Comparison of ENCODE assay signal across 17 cellular contexts in the genomic region with DNA sequence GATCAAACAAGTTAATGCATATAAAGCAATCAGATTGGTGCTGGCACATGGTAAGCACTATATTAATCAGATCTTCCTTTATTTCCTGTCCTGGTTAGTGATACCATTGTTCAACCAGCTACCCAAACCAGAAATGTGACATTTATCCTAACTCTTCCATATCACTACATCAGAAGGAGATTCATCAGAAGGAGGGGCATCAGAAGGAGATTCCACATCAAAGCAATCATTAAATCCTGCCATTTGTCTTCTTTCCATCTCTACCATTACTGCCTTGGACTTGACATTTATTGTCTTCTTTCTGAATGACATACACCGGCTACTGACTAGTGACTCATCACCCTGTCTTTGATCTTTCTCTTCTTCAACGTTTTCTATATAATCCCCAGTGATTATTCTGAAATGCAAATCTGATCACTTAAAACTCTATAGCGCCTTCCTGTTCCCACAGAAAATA.
A peak's percentile ranks its signal among the peaks of the same experiment; 100 is the strongest.
DNase-seq lines count a peak whose midpoint lies in the region; ATAC-seq and TF ChIP-seq lines count a peak whose summit lies in the region.
"Had no signal": no experiment of that assay in that cellular context is flagged by ENCODE, and none has a peak within 500 bp of the region (broad histone marks: within the 10 kb centered on the region; RNA-seq: fewer than 3 reads in every experiment).

No MANE protein-coding gene starts in this region.

- H3K79me2 ChIP-seq in smooth muscle cell (ENCODE audit: low read depth) = no peaks in the 10 kb centered on the region

- WGBS in smooth muscle cell (ENCODE audit: low lambda C conversion rate) = 5% methylated on average over 3 of the region's 3 CpGs

- H4K20me1 ChIP-seq in smooth muscle cell (ENCODE audit: low read depth) = no peaks in the 10 kb centered on the region
- H4K20me1 ChIP-seq: BLaER1 had no signal

- H3K4me3 ChIP-seq in A673 (ENCODE audit: low read depth, low read length, poor library complexity, severe bottlenecking) (no peak overlapping the region), smooth muscle cell (no peak overlapping the region)
- H3K4me3 ChIP-seq: BLaER1 had no signal

- no peak for ATAC-seq in HG03571 (IDR thresholded peaks at IDR 0.05; ENCODE audit: unreplicated experiment)

- CTCF ChIA-PET in A673 (lab: Charles Lee) = no interaction called here

- H3K27me3 ChIP-seq in A673 (replicated peaks; ENCODE audit: insufficient read depth, low read depth, low read length, poor library complexity) (no peaks in the 10 kb centered on the region), smooth muscle cell (ENCODE audit: low read depth) (no peaks in the 10 kb centered on the region)
- H3K27me3 ChIP-seq: BLaER1 had no signal

- DNase-seq in NCI-H82 (lab: John Stamatoyannopoulos, UW) (peak; percentile 24), NCI-H82 treated with DMSO at 0.1 percent for 48 hours (lab: John Stamatoyannopoulos, UW; ENCODE audit: unreplicated experiment) (no peak), A673 (ENCODE audit: low spot score) (peak; percentile 57), M059J (ENCODE audit: low read depth) (peak; percentile 34), smooth muscle cell (lab: John Stamatoyannopoulos, UW; ENCODE audit: unreplicated experiment) (no peak), NCI-H1417 treated with DMSO at 0.1 percent for 48 hours (lab: John Stamatoyannopoulos, UW) (no peak), T1000 (lab: John Stamatoyannopoulos, UW) (no peak)
- DNase-seq: CD8-positive, alpha-beta memory T cell; GOT3; HFFc6; NCI-H1105; NCI-H1694 treated with DMSO at 0.1 percent for 48 hours; NCI-H226; SHP77 had no signal

- intact Hi-C loops in A673 (cut with micrococcal nuclease; ENCODE audit: unreplicated experiment) = no loop called here

- POLR2A ChIA-PET in A673 (lab: Charles Lee; ENCODE audit: low non-redundant PET) = no interaction called here

- H3K36me3 ChIP-seq in A673 (ENCODE audit: insufficient read depth, low read length, poor library complexity, severe bottlenecking) (no peaks in the 10 kb centered on the region), smooth muscle cell (ENCODE audit: low read depth) (no peaks in the 10 kb centered on the region)
- H3K36me3 ChIP-seq: BLaER1 had no signal

- H3K9me3 ChIP-seq in A673 (ENCODE audit: low read depth, low read length, poor library complexity, severe bottlenecking) = no peaks in the 10 kb centered on the region
- no peaks in the 10 kb centered on the region for H3K9me3 ChIP-seq in smooth muscle cell (replicated peaks; ENCODE audit: low read depth)
- H3K9me3 ChIP-seq: BLaER1 had no signal

- no peak overlapping the region for H3K9ac ChIP-seq in smooth muscle cell (ENCODE audit: low read depth)
- H3K9ac ChIP-seq: BLaER1 had no signal

- TF ChIP-seq CTCF in A673 (conservative IDR thresholded peaks at IDR 0.05; ENCODE audit: low read depth, low read length) (no peak), smooth muscle cell (IDR thresholded peaks at IDR 0.05; ENCODE audit: borderline replicate concordance, insufficient read depth, poor library complexity, severe bottlenecking) (no peak)

- H3F3A ChIP-seq in smooth muscle cell (ENCODE audit: low read depth) = no peaks in the 10 kb centered on the region

- no TSS peak for BruUV-seq in A673 (replicated peaks; lab: Mats Ljungman, UMichigan)

- H3K4me2 ChIP-seq in smooth muscle cell = peak overlapping the region; percentile 75
- H3K4me2 ChIP-seq: BLaER1 had no signal

- no peak overlapping the region for H2AFZ ChIP-seq in smooth muscle cell (ENCODE audit: low read depth)

- H3K27ac ChIP-seq in A673 (ENCODE audit: low read depth, low read length, poor library complexity, severe bottlenecking) = peak overlapping the region; percentile 14
- peak overlapping the region; percentile 72 for H3K27ac ChIP-seq in smooth muscle cell (ENCODE audit: low read depth)
- H3K27ac ChIP-seq: 22Rv1, BLaER1 had no signal

- peaks cover 25% of the 10 kb centered on the region for H3K4me1 ChIP-seq in A673 (ENCODE audit: insufficient read depth, low read length, poor library complexity, severe bottlenecking)
- peaks cover 4% of the 10 kb centered on the region for H3K4me1 ChIP-seq in smooth muscle cell (ENCODE audit: low read depth)
- H3K4me1 ChIP-seq: BLaER1 had no signal

Comparison
In these comparisons a context has a peak if more than half of its experiments do, and no peak if none do; other contexts are left out.
1. DNase-seq: peak in NCI-H82 (single experiment), A673 (single experiment) and M059J (single experiment); none in NCI-H82 treated with DMSO at 0.1 percent for 48 hours (single experiment), smooth muscle cell (single experiment), NCI-H1417 treated with DMSO at 0.1 percent for 48 hours (single experiment) and T1000 (single experiment).